In the genomic region with DNA sequence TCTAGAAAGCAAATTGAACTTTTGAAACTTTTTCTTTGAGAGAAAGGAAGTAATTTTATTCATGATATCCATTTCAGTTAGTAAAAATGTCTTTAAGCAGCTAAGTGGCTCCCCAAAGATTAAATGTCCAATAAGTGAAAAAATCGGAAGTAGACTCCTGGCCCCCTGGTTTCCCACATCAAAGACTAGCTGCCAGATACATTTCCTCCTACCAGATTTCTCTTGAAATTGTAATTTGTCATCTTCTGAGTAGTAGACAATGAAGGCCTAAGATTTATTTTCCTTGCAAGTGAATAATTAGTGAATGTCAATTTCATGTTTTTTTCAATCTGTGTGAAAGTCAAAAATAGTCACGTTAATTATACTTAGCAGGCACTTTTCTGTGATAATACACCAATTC, we compare ENCODE assay signal across 18 cellular contexts.
A peak's percentile ranks its signal among the peaks of the same experiment; 100 is the strongest.
DNase-seq lines count a peak whose midpoint lies in the region; TF ChIP-seq lines count a peak whose summit lies in the region.
"Had no signal": no experiment of that assay in that cellular context is flagged by ENCODE, and none has a peak within 500 bp of the region (broad histone marks: within the 10 kb centered on the region; RNA-seq: fewer than 3 reads in every experiment).

No MANE protein-coding gene starts in this region.

- POLR2A ChIA-PET in HEK293T (lab: Yijun Ruan, JAX): no interaction called here

- peak; percentile 48 for DNase-seq in NCI-H2171 treated with DMSO at 0.1 percent for 48 hours (lab: John Stamatoyannopoulos, UW)
- DNase-seq in NCI-H2171 (lab: John Stamatoyannopoulos, UW): no peak
- DNase-seq in DMS79 (lab: John Stamatoyannopoulos, UW): peak; percentile 56
- peak; percentile 93 for DNase-seq in NCI-H1105 treated with DMSO at 0.1 percent for 48 hours (lab: John Stamatoyannopoulos, UW)
- DNase-seq in cerebellar cortex (ENCODE audit: low spot score): peak; percentile 38
- DNase-seq in NCI-H146 (lab: John Stamatoyannopoulos, UW): no peak
- no peak for DNase-seq in HEK293T (ENCODE audit: extremely low spot score)
- no peak for DNase-seq in activated CD4-positive, alpha-beta T cell treated with anti-CD3 and anti-CD28 coated beads for 4 hours
- DNase-seq: EL; GF-D8; MG63; NCI-H1694; NCI-H510A; NK-92 treated with Interleukin-12 subunit alpha and Interleukin-12 subunit beta, amount 100 ng/mL, for 24 hours; PC-3; SK-N-SH; T-helper 17 cell; T1000 had no signal

- CTCF ChIA-PET in HEK293T (lab: Yijun Ruan, JAX): no interaction called here

TF ChIP-seq in HEK293T, 16 proteins besides CTCF, POLR2A, EP300 and RAD21:
- TF ChIP-seq, protein P1, sequence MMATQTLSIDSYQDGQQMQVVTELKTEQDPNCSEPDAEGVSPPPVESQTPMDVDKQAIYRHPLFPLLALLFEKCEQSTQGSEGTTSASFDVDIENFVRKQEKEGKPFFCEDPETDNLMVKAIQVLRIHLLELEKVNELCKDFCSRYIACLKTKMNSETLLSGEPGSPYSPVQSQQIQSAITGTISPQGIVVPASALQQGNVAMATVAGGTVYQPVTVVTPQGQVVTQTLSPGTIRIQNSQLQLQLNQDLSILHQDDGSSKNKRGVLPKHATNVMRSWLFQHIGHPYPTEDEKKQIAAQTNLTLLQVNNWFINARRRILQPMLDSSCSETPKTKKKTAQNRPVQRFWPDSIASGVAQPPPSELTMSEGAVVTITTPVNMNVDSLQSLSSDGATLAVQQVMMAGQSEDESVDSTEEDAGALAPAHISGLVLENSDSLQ (IDR thresholded peaks at IDR 0.05): no peak
- TF ChIP-seq L3MBTL2 (conservative IDR thresholded peaks at IDR 0.05): no peak
- TF ChIP-seq TARDBP (IDR thresholded peaks at IDR 0.05): no peak
- TF ChIP-seq SP1 (IDR thresholded peaks at IDR 0.05): no peak
- no peak for TF ChIP-seq LEF1 (IDR thresholded peaks at IDR 0.05; ENCODE audit: borderline replicate concordance)
- TF ChIP-seq FOXA1 (IDR thresholded peaks at IDR 0.05): no peak
- no peak for TF ChIP-seq CTBP1 (IDR thresholded peaks at IDR 0.05; ENCODE audit: borderline replicate concordance)
- no peak for TF ChIP-seq FOXM1 (IDR thresholded peaks at IDR 0.05; ENCODE audit: borderline replicate concordance)
- TF ChIP-seq ARNT (IDR thresholded peaks at IDR 0.05): no peak
- TF ChIP-seq ELF4 (IDR thresholded peaks at IDR 0.05): no peak
- no peak for TF ChIP-seq SUZ12 (IDR thresholded peaks at IDR 0.05)
- no peak for TF ChIP-seq ZNF384 (IDR thresholded peaks at IDR 0.05)
- no peak for TF ChIP-seq NFRKB (IDR thresholded peaks at IDR 0.05)
- TF ChIP-seq BHLHE40 (IDR thresholded peaks at IDR 0.05; ENCODE audit: borderline replicate concordance): no peak
- no peak for TF ChIP-seq HDGF (IDR thresholded peaks at IDR 0.05; ENCODE audit: borderline replicate concordance)

Comparison
In these comparisons a context has a peak if more than half of its experiments do, and no peak if none do; other contexts are left out.
1. DNase-seq: peak in NCI-H2171 treated with DMSO at 0.1 percent for 48 hours (single experiment), DMS79 (single experiment), NCI-H1105 treated with DMSO at 0.1 percent for 48 hours (single experiment) and cerebellar cortex (single experiment); none in NCI-H2171 (single experiment), NCI-H146 (single experiment), HEK293T (single experiment) and activated CD4-positive, alpha-beta T cell treated with anti-CD3 and anti-CD28 coated beads for 4 hours (0 of 2).